1 cellular context compared by ENCODE assay signal in genomic region chr7:121510302-121510701, GRCh38.
TF ChIP-seq lines count a peak whose summit lies in the region.

No MANE protein-coding gene starts in this region.

TF ChIP-seq in HepG2, 621 proteins besides CTCF, POLR2A, EP300 and RAD21 (continued from another document):
- TF ChIP-seq SMARCE1 (IDR thresholded peaks at IDR 0.05; ENCODE audit: borderline replicate concordance) (no peak), ZNF556 (CRISPR knock-in tag; IDR thresholded peaks at IDR 0.05; ENCODE audit: borderline replicate concordance) (no peak)
